10 cellular contexts compared by ENCODE assay signal in the genomic region with DNA sequence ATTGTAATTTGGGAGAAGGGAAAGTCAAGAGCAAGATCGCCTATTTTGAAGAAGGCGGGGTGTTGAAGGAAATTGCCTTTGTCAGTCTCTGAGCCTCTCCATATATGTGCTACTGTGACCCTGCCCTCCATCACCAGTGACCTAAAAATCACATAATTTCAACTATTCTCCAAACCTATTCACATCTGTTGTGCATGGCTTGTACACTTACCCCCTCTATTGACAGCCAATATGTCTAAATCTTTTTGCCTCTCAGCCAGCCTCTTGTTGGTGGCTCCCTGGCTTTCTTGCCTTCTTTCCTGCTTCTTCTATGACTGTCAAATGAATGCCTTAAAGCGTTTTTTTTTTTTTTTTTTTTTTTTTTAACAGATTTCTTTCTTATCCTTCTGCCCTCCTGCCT.
DNase-seq lines count a peak whose midpoint lies in the region; ATAC-seq and TF ChIP-seq lines count a peak whose summit lies in the region.
"Had no signal": no experiment of that assay in that cellular context is flagged by ENCODE, and none has a peak within 500 bp of the region (broad histone marks: within the 10 kb centered on the region; RNA-seq: fewer than 3 reads in every experiment).

No MANE protein-coding gene starts in this region.

- no peaks in the 10 kb centered on the region for H3K36me3 Mint-ChIP-seq in activated T-cell treated with anti-CD3 and anti-CD28 coated beads, Interleukin-2, amount 50 U/mL, for 72 hours (ENCODE audit: insufficient read depth in 2 of 2)

- no peak for ATAC-seq in stimulated activated naive CD8-positive, alpha-beta T cell treated with anti-CD3 and anti-CD28 coated beads, Interleukin-15, Interleukin-2, amounts not matched to agents 100 U/mL and 50 U/mL, for 24 hours
- ATAC-seq in activated T-cell treated with anti-CD3 and anti-CD28 coated beads, Interleukin-2, amount 50 U/mL, for 72 hours (replicated peaks in 1 of 2): no peak
- ATAC-seq: activated CD8-positive, alpha-beta T cell treated with anti-CD3 and anti-CD28 coated beads for 36 hours; stimulated activated naive CD8-positive, alpha-beta T cell treated with anti-CD3 and anti-CD28 coated beads, Interleukin-15, amount 100 ng/mL, for 72 hours had no signal

- H3K4me3 Mint-ChIP-seq in activated T-cell treated with anti-CD3 and anti-CD28 coated beads, Interleukin-2, amount 50 U/mL, for 72 hours: no peak overlapping the region
- H3K4me3 Mint-ChIP-seq: activated CD8-positive, alpha-beta T cell treated with anti-CD3 and anti-CD28 coated beads for 36 hours; stimulated activated naive CD8-positive, alpha-beta T cell treated with anti-CD3 and anti-CD28 coated beads, Interleukin-15, amount 100 ng/mL, for 72 hours had no signal

- H3K9me2 ChIP-seq in neural cell (ENCODE audit: insufficient read depth, low read length): no peaks in the 10 kb centered on the region

- DNase-seq in GM06990 (ENCODE audit: extremely low read depth, insufficient read length) (no peak), NCI-H1092 treated with DMSO at 0.1 percent for 48 hours (lab: John Stamatoyannopoulos, UW) (peak; percentile 56), astrocyte of the spinal cord (ENCODE audit: low read depth, low spot score) (no peak), NOMO-1 (lab: John Stamatoyannopoulos, UW; ENCODE audit: unreplicated experiment in 2 of 2) (no peak)
- no peak for DNase-seq in stimulated activated naive CD8-positive, alpha-beta T cell treated with anti-CD3 and anti-CD28 coated beads, Interleukin-15, Interleukin-2, amounts not matched to agents 100 U/mL and 50 U/mL, for 24 hours
- no peak for DNase-seq in activated CD4-positive, alpha-beta T cell treated with anti-CD3 and anti-CD28 coated beads for 4 hours
- no peak for DNase-seq in activated T-cell treated with anti-CD3 and anti-CD28 coated beads, Interleukin-2, amount 50 U/mL, for 72 hours
- DNase-seq: activated CD8-positive, alpha-beta T cell treated with anti-CD3 and anti-CD28 coated beads for 36 hours; stimulated activated naive CD8-positive, alpha-beta T cell treated with anti-CD3 and anti-CD28 coated beads, Interleukin-15, amount 100 ng/mL, for 72 hours had no signal

- H3F3A ChIP-seq in neural cell (ENCODE audit: insufficient read depth, low read length, poor library complexity, severe bottlenecking): peaks cover 6% of the 10 kb centered on the region

- TF ChIP-seq CTCF in GM06990 (IDR thresholded peaks at IDR 0.05; ENCODE audit: insufficient read depth, low read length, poor library complexity, severe bottlenecking) (peak; percentile 59), astrocyte of the spinal cord (IDR thresholded peaks at IDR 0.05; ENCODE audit: low read depth, low read length) (peak; percentile 39), neural cell (IDR thresholded peaks at IDR 0.05; ENCODE audit: poor library complexity, severe bottlenecking) (peak; percentile 67)

- H3K36me3 ChIP-seq in GM06990 (ENCODE audit: control insufficient read depth, insufficient read depth, low read length) (no peaks in the 10 kb centered on the region), neural cell (ENCODE audit: insufficient read depth, low read length) (no peaks in the 10 kb centered on the region)

- in situ Hi-C loops in astrocyte of the spinal cord (cut with HindIII; ENCODE audit: low sequenced_read_pairs): no loop called here

- peaks cover 32% of the 10 kb centered on the region for H3K79me2 ChIP-seq in neural cell (replicated peaks; ENCODE audit: insufficient read depth, low read length)

- H3K9ac ChIP-seq in neural cell (ENCODE audit: low read length): no peak overlapping the region

- H3K9me3 Mint-ChIP-seq in activated T-cell treated with anti-CD3 and anti-CD28 coated beads, Interleukin-2, amount 50 U/mL, for 72 hours: no peaks in the 10 kb centered on the region
- H3K9me3 Mint-ChIP-seq: stimulated activated naive CD8-positive, alpha-beta T cell treated with anti-CD3 and anti-CD28 coated beads, Interleukin-15, amount 100 ng/mL, for 72 hours had no signal

- no peaks in the 10 kb centered on the region for H3K9me3 ChIP-seq in neural cell (ENCODE audit: low read length)

- H3K4me2 ChIP-seq in neural cell (ENCODE audit: low read length): no peak overlapping the region

- H3K4me3 ChIP-seq in GM06990 (replicated peaks; ENCODE audit: low read depth, low read length): no peak overlapping the region
- H3K4me3 ChIP-seq in astrocyte of the spinal cord (ENCODE audit: low read depth, low read length): no peak overlapping the region
- H3K4me3 ChIP-seq in neural cell (ENCODE audit: low read length): no peak overlapping the region

- H2AFZ ChIP-seq in neural cell (ENCODE audit: low read depth, low read length): no peak overlapping the region

- no peak for TF ChIP-seq EP300 in neural cell (conservative IDR thresholded peaks at IDR 0.05; ENCODE audit: poor library complexity, severe bottlenecking)

- TF ChIP-seq RAD21 in neural cell (conservative IDR thresholded peaks at IDR 0.05): peak; percentile 72

- H3K27me3 Mint-ChIP-seq in activated T-cell treated with anti-CD3 and anti-CD28 coated beads, Interleukin-2, amount 50 U/mL, for 72 hours (ENCODE audit: low read depth): peaks cover under 1% of the 10 kb centered on the region

- H3K27me3 ChIP-seq in GM06990 (replicated peaks; ENCODE audit: control insufficient read depth, insufficient read depth, low read length) (no peaks in the 10 kb centered on the region), neural cell (ENCODE audit: insufficient read depth, low read depth, low read length) (no peaks in the 10 kb centered on the region)

- H4K20me1 ChIP-seq in neural cell (ENCODE audit: insufficient read depth): no peaks in the 10 kb centered on the region

- peaks cover 10% of the 10 kb centered on the region for H3K4me1 Mint-ChIP-seq in activated T-cell treated with anti-CD3 and anti-CD28 coated beads, Interleukin-2, amount 50 U/mL, for 72 hours (ENCODE audit: low read depth)
- H3K4me1 Mint-ChIP-seq: stimulated activated naive CD8-positive, alpha-beta T cell treated with anti-CD3 and anti-CD28 coated beads, Interleukin-15, amount 100 ng/mL, for 72 hours had no signal

- H3K27ac ChIP-seq in neural cell (ENCODE audit: low read length): no peak overlapping the region

- H3K27ac Mint-ChIP-seq in activated T-cell treated with anti-CD3 and anti-CD28 coated beads, Interleukin-2, amount 50 U/mL, for 72 hours: no peak overlapping the region
- H3K27ac Mint-ChIP-seq: activated CD8-positive, alpha-beta T cell treated with anti-CD3 and anti-CD28 coated beads for 36 hours; stimulated activated naive CD8-positive, alpha-beta T cell treated with anti-CD3 and anti-CD28 coated beads, Interleukin-15, amount 100 ng/mL, for 72 hours had no signal

TF ChIP-seq in neural cell, 6 proteins besides CTCF, POLR2A, EP300 and RAD21:
- no peak for TF ChIP-seq POLR2AphosphoS5 (IDR thresholded peaks at IDR 0.05)
- no peak for TF ChIP-seq EZH2 (IDR thresholded peaks at IDR 0.05; ENCODE audit: borderline replicate concordance, insufficient read depth, low read length, poor library complexity, severe bottlenecking)
- TF ChIP-seq, protein P1, sequence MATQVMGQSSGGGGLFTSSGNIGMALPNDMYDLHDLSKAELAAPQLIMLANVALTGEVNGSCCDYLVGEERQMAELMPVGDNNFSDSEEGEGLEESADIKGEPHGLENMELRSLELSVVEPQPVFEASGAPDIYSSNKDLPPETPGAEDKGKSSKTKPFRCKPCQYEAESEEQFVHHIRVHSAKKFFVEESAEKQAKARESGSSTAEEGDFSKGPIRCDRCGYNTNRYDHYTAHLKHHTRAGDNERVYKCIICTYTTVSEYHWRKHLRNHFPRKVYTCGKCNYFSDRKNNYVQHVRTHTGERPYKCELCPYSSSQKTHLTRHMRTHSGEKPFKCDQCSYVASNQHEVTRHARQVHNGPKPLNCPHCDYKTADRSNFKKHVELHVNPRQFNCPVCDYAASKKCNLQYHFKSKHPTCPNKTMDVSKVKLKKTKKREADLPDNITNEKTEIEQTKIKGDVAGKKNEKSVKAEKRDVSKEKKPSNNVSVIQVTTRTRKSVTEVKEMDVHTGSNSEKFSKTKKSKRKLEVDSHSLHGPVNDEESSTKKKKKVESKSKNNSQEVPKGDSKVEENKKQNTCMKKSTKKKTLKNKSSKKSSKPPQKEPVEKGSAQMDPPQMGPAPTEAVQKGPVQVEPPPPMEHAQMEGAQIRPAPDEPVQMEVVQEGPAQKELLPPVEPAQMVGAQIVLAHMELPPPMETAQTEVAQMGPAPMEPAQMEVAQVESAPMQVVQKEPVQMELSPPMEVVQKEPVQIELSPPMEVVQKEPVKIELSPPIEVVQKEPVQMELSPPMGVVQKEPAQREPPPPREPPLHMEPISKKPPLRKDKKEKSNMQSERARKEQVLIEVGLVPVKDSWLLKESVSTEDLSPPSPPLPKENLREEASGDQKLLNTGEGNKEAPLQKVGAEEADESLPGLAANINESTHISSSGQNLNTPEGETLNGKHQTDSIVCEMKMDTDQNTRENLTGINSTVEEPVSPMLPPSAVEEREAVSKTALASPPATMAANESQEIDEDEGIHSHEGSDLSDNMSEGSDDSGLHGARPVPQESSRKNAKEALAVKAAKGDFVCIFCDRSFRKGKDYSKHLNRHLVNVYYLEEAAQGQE (IDR thresholded peaks at IDR 0.05; ENCODE audit: borderline replicate concordance): no peak
- peak; percentile 63 for TF ChIP-seq SMC3 (conservative IDR thresholded peaks at IDR 0.05; ENCODE audit: poor library complexity)
- TF ChIP-seq MXI1 (conservative IDR thresholded peaks at IDR 0.05; ENCODE audit: poor library complexity, severe bottlenecking): no peak
